Comparison of ENCODE assay signal across 9 cellular contexts in genomic region chr6:24902782-24903181, GRCh38. TPM values are rescaled to one million over a fixed set of nuclear protein-coding genes. Genes with fewer than 3 reads are reported as not detected.
DNase-seq lines count a peak whose midpoint lies in the region; TF ChIP-seq lines count a peak whose summit lies in the region.
"Had no signal": no experiment of that assay in that cellular context is flagged by ENCODE, and none has a peak within 500 bp of the region (broad histone marks: within the 10 kb centered on the region; RNA-seq: fewer than 3 reads in every experiment).

No MANE protein-coding gene starts in this region.

- peak overlapping the region; percentile 56 for H3K4me3 Mint-ChIP-seq in activated naive CD8-positive, alpha-beta T cell

- H3K27me3 Mint-ChIP-seq in activated naive CD8-positive, alpha-beta T cell = no peaks in the 10 kb centered on the region

- H3K9me3 Mint-ChIP-seq in activated naive CD8-positive, alpha-beta T cell (ENCODE audit: low read depth) = peaks cover 8% of the 10 kb centered on the region

- no peaks in the 10 kb centered on the region for H3K27me3 ChIP-seq in kidney epithelial cell (ENCODE audit: control insufficient read depth, insufficient read depth, low read length)

- TF ChIP-seq CTCF in AG09309 (IDR thresholded peaks at IDR 0.05; ENCODE audit: control insufficient read depth, insufficient read depth, low read depth, low read length, missing control alignments) = peak; percentile 5
- no peak for TF ChIP-seq CTCF in kidney epithelial cell (IDR thresholded peaks at IDR 0.05; ENCODE audit: insufficient read depth, low read length, poor library complexity, severe bottlenecking)

- H3K4me1 Mint-ChIP-seq in activated naive CD8-positive, alpha-beta T cell (ENCODE audit: low read depth) = peaks cover 96% of the 10 kb centered on the region

- H3K36me3 Mint-ChIP-seq in activated naive CD8-positive, alpha-beta T cell = peaks cover 52% of the 10 kb centered on the region

- H3K36me3 ChIP-seq in kidney epithelial cell (ENCODE audit: control insufficient read depth, insufficient read depth, low read length) = no peaks in the 10 kb centered on the region

- H3K4me3 ChIP-seq in AG09309 (ENCODE audit: control insufficient read depth, low read depth, low read length) = no peak overlapping the region
- no peak overlapping the region for H3K4me3 ChIP-seq in kidney epithelial cell (ENCODE audit: low read depth, low read length)

- peak; percentile 66 for DNase-seq in AG09309 (ENCODE audit: low read depth)
- DNase-seq in HK-2 (ENCODE audit: unreplicated experiment) = peak; percentile 8
- DNase-seq in kidney epithelial cell (ENCODE audit: low read depth) = peak; percentile 29
- DNase-seq in central memory CD4-positive, alpha-beta T cell = no peak
- no peak for DNase-seq in iPS-NIHi11 (ENCODE audit: low spot score)
- no peak for DNase-seq in stimulated activated naive CD4-positive, alpha-beta T cell treated with Interleukin-2 at 50 U/mL for 16 hours (lab: John Stamatoyannopoulos, UW)
- no peak for DNase-seq in stimulated activated CD4-positive, alpha-beta T cell treated with anti-CD3 and anti-CD28 coated beads, Interleukin-4, amount 100 ng/mL, for 1 hour
- DNase-seq: erythroblast had no signal

- H3K27ac Mint-ChIP-seq in activated naive CD8-positive, alpha-beta T cell = peak overlapping the region; percentile 97

RNA-seq across cellular contexts. Expression of gene RIPOR2, which starts 33.0 kb away (rescaled TPM):
- total RNA-seq in kidney epithelial cell = 0.79 and 1.8 TPM in 2 replicates

Comparison
In these comparisons a context has a peak if more than half of its experiments do, and no peak if none do; other contexts are left out.
1. DNase-seq: peak in AG09309 (single experiment), HK-2 (single experiment) and kidney epithelial cell (single experiment); none in central memory CD4-positive, alpha-beta T cell (single experiment), iPS-NIHi11 (single experiment), stimulated activated naive CD4-positive, alpha-beta T cell treated with Interleukin-2 at 50 U/mL for 16 hours (single experiment) and stimulated activated CD4-positive, alpha-beta T cell treated with anti-CD3 and anti-CD28 coated beads, Interleukin-4, amount 100 ng/mL, for 1 hour (single experiment).